ENCODE assay signal across 12 cellular contexts in the genomic region with DNA sequence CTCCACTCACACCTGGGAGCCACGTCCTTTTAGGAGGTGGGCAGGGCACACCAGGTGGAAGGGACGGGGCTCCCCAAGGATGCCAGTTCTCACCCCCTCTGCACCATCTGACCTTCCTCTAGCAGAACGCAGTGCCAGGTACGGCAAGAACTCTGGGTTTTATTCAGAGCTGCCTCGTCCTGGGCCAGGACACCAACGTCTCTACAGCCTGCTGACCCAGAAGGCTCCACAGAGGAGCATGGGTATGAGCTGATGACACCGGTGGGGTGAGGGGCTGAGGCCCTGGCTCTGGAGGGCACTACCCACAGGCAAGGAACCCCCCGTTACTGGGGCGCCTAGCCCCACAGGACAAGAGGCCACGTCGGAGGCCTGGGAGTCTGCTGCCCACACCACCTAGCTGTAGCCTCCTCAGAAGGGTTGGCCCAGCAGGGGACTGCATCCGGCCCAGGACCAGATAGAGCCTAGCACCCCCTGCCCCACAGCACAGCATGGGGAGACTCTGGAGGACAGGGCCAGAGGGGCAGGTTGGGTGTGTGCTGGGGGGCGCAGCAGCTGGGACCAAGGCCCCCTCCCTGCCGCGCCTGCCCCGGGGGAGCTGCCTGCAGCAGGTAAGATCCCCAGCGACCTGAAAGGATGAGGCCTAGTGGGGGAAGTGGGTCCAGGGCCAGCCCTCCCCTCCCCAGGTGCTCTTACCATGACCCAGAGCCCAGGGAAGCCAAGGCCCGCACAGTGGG. TPM values are rescaled to one million over a fixed set of nuclear protein-coding genes. Genes with fewer than 3 reads are reported as not detected.
DNase-seq lines count a peak whose midpoint lies in the region; ATAC-seq and TF ChIP-seq lines count a peak whose summit lies in the region.
"Had no signal": no experiment of that assay in that cellular context is flagged by ENCODE, and none has a peak within 500 bp of the region (broad histone marks: within the 10 kb centered on the region; RNA-seq: fewer than 3 reads in every experiment).

No MANE protein-coding gene starts in this region.

- peaks cover 0 to 100% (median 0%) of the 10 kb centered on the region in 11 experiments; a peak in 7 of 22 replicates for H3K27me3 ChIP-seq in BLaER1 treated with 17β-estradiol and CSF1 and Interleukin-3, amounts not matched to agents 10 nM and 100 nM
- H3K27me3 ChIP-seq in adrenal gland = no peaks in the 10 kb centered on the region
- H3K27me3 ChIP-seq in hepatocyte = no peaks in the 10 kb centered on the region
- H3K27me3 ChIP-seq in skeletal muscle satellite cell (ENCODE audit: control insufficient read depth, insufficient read depth, low read length) = no peaks in the 10 kb centered on the region

- DNase-seq in adrenal gland = peak in 1 of 7 donors; percentile 25
- no peak for DNase-seq in hepatocyte (ENCODE audit: low spot score)
- no peak for DNase-seq in midbrain (lab: John Stamatoyannopoulos, UW)
- no peak for DNase-seq in activated CD4-positive, alpha-beta T cell treated with anti-CD3 and anti-CD28 coated beads for 1 hour
- DNase-seq: activated CD8-positive, alpha-beta memory T cell treated with anti-CD3 and anti-CD28 coated beads, Interleukin-2, amount 50 U/mL, for 48 hours; EL; NCI-H2227 treated with DMSO at 0.1 percent for 48 hours; PC-9 had no signal

- intact Hi-C loops in adrenal gland (cut with DNase I) = loop anchor here (5.0 kb wide), 2 partner anchors 150 to 160 kb away; no protein-coding TSS in a partner anchor

- H3K4me3 ChIP-seq in BLaER1 treated with 17β-estradiol and CSF1 and Interleukin-3, amounts not matched to agents 10 nM and 100 nM = no peak overlapping the region
- H3K4me3 ChIP-seq in adrenal gland = no peak overlapping the region
- no peak overlapping the region for H3K4me3 ChIP-seq in hepatocyte
- H3K4me3 ChIP-seq in skeletal muscle satellite cell (ENCODE audit: low read length) = no peak overlapping the region
- H3K4me3 ChIP-seq: PC-9 had no signal

- TF ChIP-seq POLR2A in adrenal gland (IDR thresholded peaks at IDR 0.05) = no peak

- ATAC-seq in HG03097 (IDR thresholded peaks at IDR 0.05; ENCODE audit: low FRiP score, unreplicated experiment) (no peak), GM21576 (IDR thresholded peaks at IDR 0.05; ENCODE audit: unreplicated experiment) (no peak)

- H3K9ac ChIP-seq in BLaER1 treated with 17β-estradiol and CSF1 and Interleukin-3, amounts not matched to agents 10 nM and 100 nM = peak overlapping the region in 1 of 11 experiments; percentile 29; a peak in 1 of 22 replicates
- peak overlapping the region; percentile 80 for H3K9ac ChIP-seq in skeletal muscle satellite cell (ENCODE audit: low read depth, low read length)

- peaks cover 69% of the 10 kb centered on the region for H3K79me2 ChIP-seq in hepatocyte

- H3K36me3 ChIP-seq in BLaER1 treated with 17β-estradiol and CSF1 and Interleukin-3, amounts not matched to agents 10 nM and 100 nM = no peaks in the 10 kb centered on the region
- H3K36me3 ChIP-seq in adrenal gland (replicated peaks in 1 of 2) (peaks cover 0 to 39% of the 10 kb centered on the region in 2 donors), hepatocyte (replicated peaks; ENCODE audit: insufficient read depth, low read depth) (no peaks in the 10 kb centered on the region), skeletal muscle satellite cell (ENCODE audit: insufficient read depth, low read length) (peaks cover 83% of the 10 kb centered on the region)

- H3K9me2 ChIP-seq in hepatocyte (replicated peaks; ENCODE audit: insufficient read depth) = no peaks in the 10 kb centered on the region

- H3K4me2 ChIP-seq in BLaER1 treated with 17β-estradiol and CSF1 and Interleukin-3, amounts not matched to agents 10 nM and 100 nM = peak overlapping the region in 8 of 11 experiments; percentile 40 to 81 (median 56); a peak in 13 of 22 replicates
- H3K4me2 ChIP-seq in hepatocyte (peak overlapping the region; percentile 70), skeletal muscle satellite cell (ENCODE audit: low read length) (peak overlapping the region; percentile 60)
- H3K4me2 ChIP-seq: PC-9 had no signal

- H3K27ac ChIP-seq in BLaER1 treated with 17β-estradiol and CSF1 and Interleukin-3, amounts not matched to agents 10 nM and 100 nM = no peak overlapping the region
- H3K27ac ChIP-seq in adrenal gland (peak overlapping the region in 4 of 5 donors; percentile 50 to 95 (median 88)), hepatocyte (peak overlapping the region; percentile 93)
- H3K27ac ChIP-seq: PC-9 had no signal

- 81 to 85% (median 84%) methylated on average over 8 to 18 of the region's 18 CpGs; no CpG with 5 or more reads in 1 of the 4 donors for WGBS in adrenal gland, 4 donors
- 90% methylated on average over 18 of the region's 18 CpGs for WGBS in hepatocyte (ENCODE audit: low lambda C conversion rate, missing lambda C conversion rate)

- no peak overlapping the region for H2AFZ ChIP-seq in hepatocyte
- H2AFZ ChIP-seq: PC-9 had no signal

- TF ChIP-seq CTCF in adrenal gland (IDR thresholded peaks at IDR 0.05) (no peak), hepatocyte (IDR thresholded peaks at IDR 0.05; ENCODE audit: poor library complexity) (no peak)

- H4K20me1 ChIP-seq in BLaER1 treated with 17β-estradiol and CSF1 and Interleukin-3, amounts not matched to agents 10 nM and 100 nM = peaks cover 0 to 100% (median 12%) of the 10 kb centered on the region in 11 experiments; a peak in 11 of 22 replicates
- H4K20me1 ChIP-seq in hepatocyte (ENCODE audit: insufficient read depth, poor library complexity, severe bottlenecking) = peaks cover 31% of the 10 kb centered on the region

- H3K9me3 ChIP-seq in BLaER1 treated with 17β-estradiol and CSF1 and Interleukin-3, amounts not matched to agents 10 nM and 100 nM (replicated peaks in 1 of 11) = no peaks in the 10 kb centered on the region
- H3K9me3 ChIP-seq in adrenal gland (replicated peaks in 1 of 3) (no peaks in the 10 kb centered on the region), hepatocyte (ENCODE audit: low read depth) (no peaks in the 10 kb centered on the region), skeletal muscle satellite cell (replicated peaks; ENCODE audit: low read length) (no peaks in the 10 kb centered on the region)

- peaks cover 0 to 21% (median 17%) of the 10 kb centered on the region in 10 experiments; a peak in 13 of 20 replicates for H3K4me1 ChIP-seq in BLaER1 treated with 17β-estradiol and CSF1 and Interleukin-3, amounts not matched to agents 10 nM and 100 nM
- peaks cover 18 to 32% of the 10 kb centered on the region in 2 donors for H3K4me1 ChIP-seq in adrenal gland (replicated peaks in 1 of 2)
- peaks cover 18% of the 10 kb centered on the region for H3K4me1 ChIP-seq in hepatocyte (ENCODE audit: insufficient read depth)
- H3K4me1 ChIP-seq in skeletal muscle satellite cell (ENCODE audit: control insufficient read depth, insufficient read depth, low read length) = peaks cover 38% of the 10 kb centered on the region

RNA-seq across cellular contexts. Expression of a gene that starts 13.9 kb away (rescaled TPM):
- 10 to 100 TPM; 55.4 to 74.9 (median 66.8) TPM for total RNA-seq in adrenal gland
- polyA plus RNA-seq in adrenal gland = 10 to 100 TPM; 10.2 to 87.7 (median 54.3) TPM
- 73.2 and 77.3 TPM in 2 replicates for total RNA-seq in hepatocyte
- 112 and 124 TPM in 2 replicates for polyA plus RNA-seq in hepatocyte
- 40.3 and 49.4 TPM in 2 replicates for total RNA-seq in skeletal muscle satellite cell (2012; rRNA removed)

RNA-seq across cellular contexts. Expression of a gene that starts 18.8 kb away (rescaled TPM):
- total RNA-seq in adrenal gland (1 to 10 TPM in 5 of 8 donors, under 1 TPM in 1, not detected in 2; 0.67 to 9.9 (median 1.7) TPM), hepatocyte (not detected in 2 replicates)
- polyA plus RNA-seq in adrenal gland (1 to 10 TPM in 2 of 3 donors, not detected in 1; 2.0 to 4.2 TPM), hepatocyte (0.21 and 0.26 TPM in 2 replicates)
- not detected in 2 replicates for total RNA-seq in skeletal muscle satellite cell (2012; rRNA removed)
- total RNA-seq: PC-9 had no signal

RNA-seq across cellular contexts. Expression of a gene that starts 30.6 kb away (rescaled TPM):
- total RNA-seq in adrenal gland = 10 to 100 TPM in 1 of 8 donors, 1 to 10 TPM in 3, not detected in 4; 1.5 to 15.1 (median 5.8) TPM
- 1 to 10 TPM in 1 of 3 donors, under 1 TPM in 1, not detected in 1; 0.88 to 2.5 TPM for polyA plus RNA-seq in adrenal gland
- not detected in 2 replicates for total RNA-seq in hepatocyte
- polyA plus RNA-seq in hepatocyte = 0.44 TPM in 1 of 2 replicates, not detected in the other
- total RNA-seq in skeletal muscle satellite cell (2012; rRNA removed) = not detected in 2 replicates
- total RNA-seq: PC-9 had no signal

Comparison
In these comparisons a context has a peak if more than half of its experiments do, and no peak if none do; other contexts are left out.
1. H3K27ac ChIP-seq: peak in adrenal gland (4 of 5) and hepatocyte (single experiment); none in BLaER1 treated with 17β-estradiol and CSF1 and Interleukin-3, amounts not matched to agents 10 nM and 100 nM (0 of 11).
2. Peak in every context shown above with its lines, with median percentiles within 50 percentile points of each other: H3K4me2 ChIP-seq.